8 cellular contexts compared by ENCODE assay signal in genomic region chr1:154334647-154335350, GRCh38. TPM values are rescaled to one million over a fixed set of nuclear protein-coding genes. Genes with fewer than 3 reads are reported as not detected.
DNase-seq lines count a peak whose midpoint lies in the region; FAIRE-seq lines count a peak whose summit lies in the region.

No MANE protein-coding gene starts in this region.

- peaks cover 82% of the 10 kb centered on the region for H3K4me1 Mint-ChIP-seq in activated naive CD8-positive, alpha-beta T cell (ENCODE audit: low read depth)

- H3K36me3 Mint-ChIP-seq in activated naive CD8-positive, alpha-beta T cell, result peaks cover 31% of the 10 kb centered on the region

- intact Hi-C loops in head of caudate nucleus (cut with DNase I), result loop anchor here (5.0 kb wide), 1 partner anchor 62 kb away; the partner anchor contains the start of gene HAX1

- H3K27ac Mint-ChIP-seq in activated naive CD8-positive, alpha-beta T cell, result peak overlapping the region; percentile 97

- H3K4me3 Mint-ChIP-seq in activated naive CD8-positive, alpha-beta T cell, result peak overlapping the region; percentile 69

- no peaks in the 10 kb centered on the region for H3K27me3 Mint-ChIP-seq in activated naive CD8-positive, alpha-beta T cell

- H3K9me3 Mint-ChIP-seq in activated naive CD8-positive, alpha-beta T cell (ENCODE audit: low read depth), result no peaks in the 10 kb centered on the region

- peak; percentile 82 for DNase-seq in NK-92 treated with Interleukin-12 subunit alpha and Interleukin-12 subunit beta, amount 100 ng/mL, for 24 hours (lab: John Stamatoyannopoulos, UW)
- no peak for DNase-seq in NK-92 (lab: John Stamatoyannopoulos, UW; ENCODE audit: unreplicated experiment)
- peak; percentile 97 for DNase-seq in NAMALWA (ENCODE audit: low spot score)
- DNase-seq in SW480 (ENCODE audit: low spot score), result peak; percentile 81
- peak; percentile 69 to 92 (median 83) for DNase-seq in head of caudate nucleus
- DNase-seq in pulmonary artery endothelial cell (ENCODE audit: low read depth, low spot score), result peak; percentile 79
- peak; percentile 76 for DNase-seq in urothelium cell line (ENCODE audit: low spot score)

- no peak for FAIRE-seq in urothelium cell line (lab: Jason Lieb, UNC)

RNA-seq across cellular contexts. Expression of gene ATP8B2, which starts 9.5 kb away (rescaled TPM):
- 77.0 and 112 TPM in 2 replicates for total RNA-seq in pulmonary artery endothelial cell

RNA-seq across cellular contexts. Expression of gene AQP10, which starts 13.9 kb away (rescaled TPM):
- 0.07 and 0.13 TPM in 2 replicates for total RNA-seq in pulmonary artery endothelial cell
